ENCODE assay signal across 8 cellular contexts in the genomic region with DNA sequence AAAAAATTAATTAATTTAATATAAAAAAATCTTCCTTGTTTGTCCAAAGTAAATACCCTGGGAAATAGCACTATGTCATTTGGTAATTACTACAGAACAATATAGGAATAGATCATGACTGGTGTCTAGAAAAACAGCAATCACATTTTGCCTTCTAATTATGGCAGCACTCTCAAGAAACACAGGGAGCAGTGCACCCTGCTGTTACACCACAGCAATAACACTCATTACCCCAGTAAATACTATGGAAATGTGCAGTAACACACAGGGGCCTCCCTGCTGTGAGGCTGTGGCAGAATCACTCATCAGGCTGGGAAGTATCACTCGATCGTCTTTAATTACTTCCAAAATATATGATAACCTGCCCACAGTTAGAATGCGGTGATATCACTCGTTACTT.
DNase-seq lines count a peak whose midpoint lies in the region; ATAC-seq and TF ChIP-seq lines count a peak whose summit lies in the region.

No MANE protein-coding gene starts in this region.

- intact Hi-C loops in Calu3 (cut with micrococcal nuclease; ENCODE audit: unreplicated experiment) (loop anchor here (1.0 to 2.0 kb wide), 4 partner anchors 296 to 585 kb away; no protein-coding TSS in a partner anchor), dorsolateral prefrontal cortex (cut with DNase I) (loop anchor here in 1 of 2 donors (10.0 kb wide), 2 partner anchors 291 to 331 kb away; no protein-coding TSS in a partner anchor), prostate gland (cut with DNase I) (loop anchor here (5.0 kb wide), 1 partner anchor 338 kb away; no protein-coding TSS in a partner anchor), natural killer cell (cut with micrococcal nuclease) (no loop called here), sigmoid colon (cut with DNase I) (no loop called here)

- H3K9me3 ChIP-seq in prostate gland: no peaks in the 10 kb centered on the region
- H3K9me3 ChIP-seq in sigmoid colon: peaks cover 0 to 2% (median 0%) of the 10 kb centered on the region in 4 donors

- TF ChIP-seq CTCF in Calu3 (IDR thresholded peaks at IDR 0.05; ENCODE audit: unreplicated experiment) (peak; percentile 32), dorsolateral prefrontal cortex (IDR thresholded peaks at IDR 0.05 in 54 of 56, conservative IDR thresholded peaks at IDR 0.05 in 2 of 56; ENCODE audit: low read depth in 1 of 56, partially characterized antibody in 56 of 56) (peak in 54 of 56 donors; percentile 35 to 83 (median 59)), prostate gland (IDR thresholded peaks at IDR 0.05) (peak in 3 of 4 experiments; percentile 35 to 52 (median 47)), natural killer cell (IDR thresholded peaks at IDR 0.05) (no peak), sigmoid colon (IDR thresholded peaks at IDR 0.05) (peak in 2 of 4 experiments; percentile 25 to 36)

- WGBS in prostate gland: 73% methylated on average over 4 of the region's 4 CpGs
- 43 to 72% methylated on average over 4 of the region's 4 CpGs for WGBS in sigmoid colon, 2 donors

- no peak overlapping the region for H3K27ac ChIP-seq in dorsolateral prefrontal cortex
- H3K27ac ChIP-seq in prostate gland: no peak overlapping the region
- H3K27ac ChIP-seq in sigmoid colon: no peak overlapping the region

- no peaks in the 10 kb centered on the region for H3K4me1 ChIP-seq in prostate gland (replicated peaks)
- no peaks in the 10 kb centered on the region for H3K4me1 ChIP-seq in sigmoid colon

- no peaks in the 10 kb centered on the region for H3K4me1 Mint-ChIP-seq in Calu3 (ENCODE audit: low read depth, unreplicated experiment)
- no peaks in the 10 kb centered on the region for H3K4me1 Mint-ChIP-seq in natural killer cell

- H3K36me3 ChIP-seq in prostate gland: no peaks in the 10 kb centered on the region
- H3K36me3 ChIP-seq in sigmoid colon: no peaks in the 10 kb centered on the region

- no peaks in the 10 kb centered on the region for H3K27me3 Mint-ChIP-seq in Calu3 (ENCODE audit: unreplicated experiment)
- H3K27me3 Mint-ChIP-seq in natural killer cell (ENCODE audit: low read depth in 2 of 2): no peaks in the 10 kb centered on the region

- no peaks in the 10 kb centered on the region for H3K9me3 Mint-ChIP-seq in Calu3 (ENCODE audit: low read depth, unreplicated experiment)
- peaks cover 2 to 6% of the 10 kb centered on the region in 2 donors for H3K9me3 Mint-ChIP-seq in natural killer cell

- H3K4me3 ChIP-seq in dorsolateral prefrontal cortex (no peak overlapping the region), prostate gland (no peak overlapping the region), sigmoid colon (no peak overlapping the region)

- peak; percentile 80 for ATAC-seq in GM21619 (IDR thresholded peaks at IDR 0.05; ENCODE audit: unreplicated experiment)
- ATAC-seq in natural killer cell: no peak

- no peaks in the 10 kb centered on the region for H3K27me3 ChIP-seq in dorsolateral prefrontal cortex
- no peaks in the 10 kb centered on the region for H3K27me3 ChIP-seq in prostate gland (replicated peaks; ENCODE audit: insufficient read depth)
- no peaks in the 10 kb centered on the region for H3K27me3 ChIP-seq in sigmoid colon

- H3K27ac Mint-ChIP-seq in Calu3 (ENCODE audit: unreplicated experiment): no peak overlapping the region
- no peak overlapping the region for H3K27ac Mint-ChIP-seq in natural killer cell

- H3K36me3 Mint-ChIP-seq in Calu3 (ENCODE audit: insufficient read depth, unreplicated experiment) (no peaks in the 10 kb centered on the region), natural killer cell (no peaks in the 10 kb centered on the region)

- CTCF ChIA-PET in Calu3 (lab: Charles Lee): no interaction called here

- TF ChIP-seq EP300 in sigmoid colon (IDR thresholded peaks at IDR 0.05): no peak

- no TSS peak for BruUV-seq in Calu3 (replicated peaks; lab: Mats Ljungman, UMichigan)

- peak; percentile 27 for DNase-seq in Calu3
- DNase-seq in NCI-H2081 (lab: John Stamatoyannopoulos, UW): peak; percentile 56 to 82
- DNase-seq in dorsolateral prefrontal cortex: peak in 3 of 10 donors; percentile 3 to 32 (median 23)
- no peak for DNase-seq in prostate gland (ENCODE audit: low spot score)
- no peak for DNase-seq in stimulated activated CD4-positive, alpha-beta T cell treated with anti-CD3 and anti-CD28 coated beads, Interleukin-1b, Interleukin-23, amount 100 ng/mL, for 48 hours
- DNase-seq in natural killer cell: no peak
- no peak for DNase-seq in sigmoid colon

- H3K4me3 Mint-ChIP-seq in Calu3 (ENCODE audit: low read depth, unreplicated experiment): no peak overlapping the region
- H3K4me3 Mint-ChIP-seq in natural killer cell: no peak overlapping the region

- TF ChIP-seq POLR2A in prostate gland (IDR thresholded peaks at IDR 0.05) (no peak), sigmoid colon (IDR thresholded peaks at IDR 0.05) (no peak)

Comparison
In these comparisons a context has a peak if more than half of its experiments do, and no peak if none do; other contexts are left out.
1. DNase-seq: peak in Calu3 (single experiment) and NCI-H2081 (2 of 2); none in prostate gland (single experiment), stimulated activated CD4-positive, alpha-beta T cell treated with anti-CD3 and anti-CD28 coated beads, Interleukin-1b, Interleukin-23, amount 100 ng/mL, for 48 hours (single experiment), natural killer cell (single experiment) and sigmoid colon (single experiment).
2. intact Hi-C loops: an anchor here in Calu3 (1.0 to 2.0 kb wide) and prostate gland (5.0 kb wide); none called in natural killer cell and sigmoid colon.